ENCODE assay signal across 8 cellular contexts in the genomic region with DNA sequence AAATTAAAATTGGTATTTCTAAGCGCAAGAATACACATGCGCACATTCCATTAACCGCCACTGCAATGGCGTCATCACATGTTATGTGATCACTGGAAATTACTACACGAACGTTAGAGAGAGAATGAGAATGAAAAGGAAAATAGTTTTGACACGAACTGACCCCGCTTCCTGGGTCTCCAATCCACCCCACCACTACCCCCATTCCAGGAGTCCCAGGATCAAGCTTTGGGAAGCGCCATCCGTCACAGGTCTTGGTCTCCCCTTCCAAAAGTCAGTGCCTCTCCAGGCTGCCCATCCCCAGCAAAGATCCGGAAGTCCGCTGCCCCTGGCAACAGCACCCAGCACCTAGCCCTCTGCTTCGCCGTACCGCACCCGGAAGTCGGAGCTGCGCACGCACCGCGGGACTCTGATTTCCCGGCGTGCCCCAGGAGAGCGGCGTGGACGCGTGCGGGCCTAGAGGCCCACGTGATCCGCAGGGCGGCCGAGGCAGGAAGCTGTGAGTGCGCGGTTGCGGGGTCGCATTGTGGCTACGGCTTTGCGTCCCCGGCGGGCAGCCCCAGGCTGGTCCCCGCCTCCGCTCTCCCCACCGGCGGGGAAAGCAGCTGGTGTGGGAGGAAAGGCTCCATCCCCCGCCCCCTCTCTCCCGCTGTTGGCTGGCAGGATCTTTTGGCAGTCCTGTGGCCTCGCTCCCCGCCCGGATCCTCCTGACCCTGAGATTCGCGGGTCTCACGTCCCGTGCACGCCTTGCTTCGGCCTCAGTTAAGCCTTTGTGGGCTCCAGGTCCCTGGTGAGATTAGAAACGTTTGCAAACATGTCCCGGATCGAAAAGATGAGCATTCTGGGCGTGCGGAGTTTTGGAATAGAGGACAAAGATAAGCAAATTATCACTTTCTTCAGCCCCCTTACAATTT. TPM values are rescaled to one million over a fixed set of nuclear protein-coding genes. Genes with fewer than 3 reads are reported as not detected.
DNase-seq lines count a peak whose midpoint lies in the region; ATAC-seq, FAIRE-seq and TF ChIP-seq lines count a peak whose summit lies in the region.

A gene (plus strand): TSS at position 467 of the 914 bp plus-strand sequence. CDS start 348 bp downstream, at position 815.

- H3K14ac ChIP-seq in trophoblast cell (ENCODE audit: low read length) = peak within 1 kb of the TSS; percentile 88

- H3K79me1 ChIP-seq in trophoblast cell (ENCODE audit: low read length) = peaks cover 7% of the 10 kb centered on the region

- peak; percentile 19 to 95 for TF ChIP-seq EP300 in tibial nerve (IDR thresholded peaks at IDR 0.05)

- peak within 1 kb of the TSS; percentile 91 for H4K91ac ChIP-seq in trophoblast cell (ENCODE audit: low read depth, low read length)

- H3K36me3 ChIP-seq in adipocyte (ENCODE audit: control insufficient read depth, insufficient read depth, low read length, severe bottlenecking) = peaks cover 25% of the 10 kb centered on the region
- H3K36me3 ChIP-seq in trophoblast cell (ENCODE audit: control insufficient read depth in 1 of 2, insufficient read depth in 2 of 2, low read length in 2 of 2) = peaks cover 0 to 2% of the 10 kb centered on the region in 2 experiments
- peaks cover 0 to 13% (median 0%) of the 10 kb centered on the region in 3 donors for H3K36me3 ChIP-seq in tibial nerve

- H3K9ac ChIP-seq in adipocyte (ENCODE audit: low read length) (peak within 1 kb of the TSS; percentile 92), trophoblast cell (ENCODE audit: low read length) (peak within 1 kb of the TSS; percentile 59)

- peak within 1 kb of the TSS; percentile 30 for H3K4ac ChIP-seq in trophoblast cell (ENCODE audit: low read depth, low read length)

- H4K8ac ChIP-seq in trophoblast cell (ENCODE audit: low read depth, low read length) = peak within 1 kb of the TSS; percentile 98

- no peak within 1 kb of the TSS for H2BK12ac ChIP-seq in trophoblast cell (ENCODE audit: low read length)

- peak within 1 kb of the TSS; percentile 94 for H3K4me3 ChIP-seq in adipocyte (ENCODE audit: low read length)
- H3K4me3 ChIP-seq in trophoblast cell (ENCODE audit: low read depth, low read length) = peak within 1 kb of the TSS; percentile 80
- peak within 1 kb of the TSS; percentile 74 to 79 (median 77) for H3K4me3 ChIP-seq in tibial nerve

- H2BK5ac ChIP-seq in trophoblast cell (ENCODE audit: low read depth, low read length, poor library complexity) = peak within 1 kb of the TSS; percentile 22

- no peak within 1 kb of the TSS for H3K23ac ChIP-seq in trophoblast cell (ENCODE audit: low read length)

- H3K79me2 ChIP-seq in trophoblast cell (ENCODE audit: control insufficient read depth, insufficient read depth, low read length, poor library complexity) = peaks cover 4% of the 10 kb centered on the region

- TF ChIP-seq POLR2A in GM12891 (IDR thresholded peaks at IDR 0.05; ENCODE audit: low read depth, low read length) (peak; percentile 87), tibial nerve (IDR thresholded peaks at IDR 0.05) (peak; percentile 63 to 76)

- peak; percentile 82 for DNase-seq in GM12891 (ENCODE audit: insufficient read length, low spot score)
- DNase-seq in NCI-H1436 (lab: John Stamatoyannopoulos, UW) = peak; percentile 86
- peak; percentile 83 for DNase-seq in T follicular helper cell (ENCODE audit: low read depth)
- peak; percentile 96 for DNase-seq in adipocyte (ENCODE audit: low read depth)
- DNase-seq in cardiac septum (ENCODE audit: low spot score) = peak; percentile 93
- peak; percentile 94 to 98 for DNase-seq in trophoblast cell
- DNase-seq in tibial nerve (ENCODE audit: low spot score in 2 of 2) = peak; percentile 82 to 85

- peak within 1 kb of the TSS; percentile 74 for H3K4me2 ChIP-seq in trophoblast cell (ENCODE audit: low read length)

- peak within 1 kb of the TSS; percentile 37 for H3K27ac ChIP-seq in trophoblast cell (ENCODE audit: low read depth, low read length)
- H3K27ac ChIP-seq in tibial nerve = peak within 1 kb of the TSS; percentile 60 to 93 (median 86)

- H3K18ac ChIP-seq in trophoblast cell (ENCODE audit: low read length) = peak within 1 kb of the TSS; percentile 55

- WGBS in trophoblast cell (ENCODE audit: extremely low coverage, insufficient coverage, insufficient read length) = no CpG with 5 or more reads among the region's 60 CpGs
- WGBS in tibial nerve, 2 donors = 13 to 19% methylated on average over 25 to 29 of the region's 60 CpGs

- intact Hi-C loops in cardiac septum (cut with DNase I) = loop anchor here (2.0 kb wide), 1 partner anchor 56 kb away; no protein-coding TSS in a partner anchor

- H4K12ac ChIP-seq in trophoblast cell (ENCODE audit: low read depth, low read length) = peak within 1 kb of the TSS; percentile 72

- peaks cover 18% of the 10 kb centered on the region for H3K4me1 ChIP-seq in adipocyte (ENCODE audit: control insufficient read depth, insufficient read depth, low read length)
- H3K4me1 ChIP-seq in trophoblast cell (ENCODE audit: control insufficient read depth in 1 of 2, insufficient read depth in 2 of 2, low read length in 2 of 2) = peaks cover 0 to 4% of the 10 kb centered on the region in 2 experiments
- H3K4me1 ChIP-seq in tibial nerve = peaks cover 0 to 22% (median 12%) of the 10 kb centered on the region in 4 donors

- H3K9me3 ChIP-seq in adipocyte (ENCODE audit: control insufficient read depth, low read length) (no peaks in the 10 kb centered on the region), trophoblast cell (ENCODE audit: insufficient read depth, low read depth, low read length) (no peaks in the 10 kb centered on the region), tibial nerve (no peaks in the 10 kb centered on the region)

- H2BK120ac ChIP-seq in trophoblast cell (ENCODE audit: insufficient read depth, low read length, poor library complexity) = peak within 1 kb of the TSS; percentile 81

- H2AK5ac ChIP-seq in trophoblast cell (ENCODE audit: low read length) = no peak within 1 kb of the TSS

- FAIRE-seq in GM12891 (lab: Jason Lieb, UNC) = peak; percentile 99

- H3K27me3 ChIP-seq in adipocyte (replicated peaks; ENCODE audit: control insufficient read depth, insufficient read depth, low read length) (no peaks in the 10 kb centered on the region), trophoblast cell (ENCODE audit: insufficient read depth, low read length) (no peaks in the 10 kb centered on the region), tibial nerve (no peaks in the 10 kb centered on the region)

- peak within 1 kb of the TSS; percentile 83 for H2AFZ ChIP-seq in trophoblast cell (ENCODE audit: insufficient read depth, low read length, poor library complexity)

- TF ChIP-seq CTCF in tibial nerve (IDR thresholded peaks at IDR 0.05) = peak in 1 of 5 experiments; percentile 38

- ATAC-seq in HG02798 (IDR thresholded peaks at IDR 0.05; ENCODE audit: poor library complexity, unreplicated experiment) = peak; percentile 98

TF ChIP-seq in GM12891, 5 proteins besides CTCF, POLR2A, EP300 and RAD21:
- TF ChIP-seq TAF1 (IDR thresholded peaks at IDR 0.05; ENCODE audit: low read depth, low read length) (peak; percentile 71), POU2F2 (IDR thresholded peaks at IDR 0.05; ENCODE audit: low read depth, low read length) (no peak; the same call in 1 of the 2 replicates), PAX5 (IDR thresholded peaks at IDR 0.05; ENCODE audit: insufficient read depth, low read length, severe bottlenecking) (no peak), SPI1 (IDR thresholded peaks at IDR 0.05; ENCODE audit: low read depth, low read length) (peak; percentile 8; the same call in 1 of the 2 replicates), POLR2AphosphoS5 (IDR thresholded peaks at IDR 0.05; ENCODE audit: low read depth, low read length) (peak; percentile 96)

RNA-seq across cellular contexts. Expression of the gene that starts here (rescaled TPM):
- polyA plus RNA-seq in GM12891 (2012; ENCODE audit: low read depth, missing spikeins) = 24.3 TPM
- total RNA-seq in cardiac septum = 27.7 TPM
- 15.0 and 15.2 TPM in 2 replicates for polyA plus RNA-seq in trophoblast cell (2013)
- total RNA-seq in tibial nerve = 10 to 100 TPM; 36.5 to 40.5 (median 39.2) TPM

Comparison
In these comparisons a context has a peak if more than half of its experiments do, and no peak if none do; other contexts are left out.
1. Peak in every context shown above with its lines: DNase-seq, ATAC-seq, H3K4me3 ChIP-seq and H3K27ac ChIP-seq.